In genomic region chr11:33970984-33971466, GRCh38 we compare ENCODE assay signal across 9 cellular contexts.
DNase-seq lines count a peak whose midpoint lies in the region; ATAC-seq, FAIRE-seq and TF ChIP-seq lines count a peak whose summit lies in the region.
"Had no signal": no experiment of that assay in that cellular context is flagged by ENCODE, and none has a peak within 500 bp of the region (broad histone marks: within the 10 kb centered on the region; RNA-seq: fewer than 3 reads in every experiment).

No MANE protein-coding gene starts in this region.

- FAIRE-seq in HTR-8/SVneo (lab: Jason Lieb, UNC): no peak

- intact Hi-C loops in left colon (cut with DNase I, micrococcal nuclease): loop anchor here (5.0 kb wide), 1 partner anchor 114 kb away; no protein-coding TSS in a partner anchor

- peak; percentile 88 for ATAC-seq in left colon
- no peak for ATAC-seq in thoracic aorta (ENCODE audit: insufficient number of reproducible peaks, low FRiP score, low read depth)
- no peak for ATAC-seq in GM21619 (IDR thresholded peaks at IDR 0.05; ENCODE audit: unreplicated experiment)

- peak; percentile 67 for TF ChIP-seq CTCF in 22Rv1 (IDR thresholded peaks at IDR 0.05)
- TF ChIP-seq CTCF in thoracic aorta (IDR thresholded peaks at IDR 0.05): peak; percentile 70

- no peak overlapping the region for H3K4me3 ChIP-seq in thoracic aorta
- H3K4me3 ChIP-seq: HAP-1 had no signal

- DNase-seq in ELR (ENCODE audit: low read depth): peak; percentile 71
- peak; percentile 57 for DNase-seq in HTR-8/SVneo (ENCODE audit: insufficient read length, low spot score)
- peak; percentile 36 for DNase-seq in NOMO-1 treated with dmso at 0.1 percent for 144 hours (lab: John Stamatoyannopoulos, UW; ENCODE audit: unreplicated experiment)
- peak; percentile 69 for DNase-seq in cerebellar cortex (ENCODE audit: low spot score)
- peak; percentile 32 to 36 for DNase-seq in left colon
- peak; percentile 4 for DNase-seq in thoracic aorta (ENCODE audit: low spot score)

- H3K9me3 ChIP-seq in thoracic aorta: no peaks in the 10 kb centered on the region
- H3K9me3 ChIP-seq: HAP-1 had no signal

- no peaks in the 10 kb centered on the region for H3K36me3 ChIP-seq in thoracic aorta
- H3K36me3 ChIP-seq: HAP-1 had no signal

- H3K27ac ChIP-seq in 22Rv1 (peak overlapping the region; percentile 18; the same call in 1 of the 2 replicates), thoracic aorta (no peak overlapping the region)

- no peaks in the 10 kb centered on the region for H3K4me1 ChIP-seq in thoracic aorta (ENCODE audit: control insufficient read depth in 1 of 2, low read depth in 2 of 2)
- H3K4me1 ChIP-seq: HAP-1 had no signal

- H3K27me3 ChIP-seq in thoracic aorta (replicated peaks; ENCODE audit: insufficient read depth): no peaks in the 10 kb centered on the region

Comparison
In these comparisons a context has a peak if more than half of its experiments do, and no peak if none do; other contexts are left out.
1. DNase-seq: peak in every context shown above with its lines; median percentile 71 in ELR; 69 in cerebellar cortex; 57 in HTR-8/SVneo; 36 in NOMO-1 treated with dmso at 0.1 percent for 144 hours; 34 in left colon; 4 in thoracic aorta.